18 cellular contexts compared by ENCODE assay signal in the genomic region with DNA sequence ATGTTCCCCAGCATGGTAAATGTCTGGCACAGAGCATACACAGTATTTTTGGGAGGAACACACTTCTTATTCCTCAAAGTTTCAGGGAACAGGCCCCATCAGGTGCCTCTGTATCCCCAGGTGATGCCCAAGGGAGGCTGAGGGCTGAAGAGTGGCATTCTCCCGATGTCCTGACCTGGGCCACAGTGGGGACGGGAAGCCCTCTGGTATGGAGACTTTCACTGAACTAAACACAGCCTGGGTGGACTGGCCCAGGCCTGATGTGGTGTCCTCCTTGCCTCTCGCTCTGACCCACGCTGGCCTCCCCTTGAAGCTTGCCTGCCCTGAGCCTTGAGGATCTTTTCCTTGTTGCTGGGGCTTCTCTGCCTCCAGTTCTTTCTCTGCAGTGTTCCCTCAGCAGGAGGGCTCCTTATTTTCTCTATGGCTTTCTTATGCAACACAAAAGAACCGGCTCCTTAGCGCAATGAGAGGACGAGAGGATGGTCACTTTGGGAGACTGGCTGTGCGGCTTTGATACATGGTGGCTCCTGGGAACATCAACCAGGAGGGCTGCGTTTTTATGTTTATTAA.
DNase-seq lines count a peak whose midpoint lies in the region; FAIRE-seq and TF ChIP-seq lines count a peak whose summit lies in the region.
"Had no signal": no experiment of that assay in that cellular context is flagged by ENCODE, and none has a peak within 500 bp of the region (broad histone marks: within the 10 kb centered on the region; RNA-seq: fewer than 3 reads in every experiment).

No MANE protein-coding gene starts in this region.

- in situ Hi-C loops in GM13977 (cut with MboI; ENCODE audit: low pct_unique_long_range_greater_than_20kb, low sequenced_read_pairs, unreplicated experiment) = no loop called here

- H3K9ac ChIP-seq in H1 (replicated peaks in 1 of 4; ENCODE audit: extremely low read depth in 1 of 4, low read depth in 3 of 4, low read length in 3 of 4) = no peak overlapping the region
- H3K9ac ChIP-seq in neural progenitor cell = no peak overlapping the region
- H3K9ac ChIP-seq: KMS-11 had no signal

- TF ChIP-seq POLR2A in H1 (IDR thresholded peaks at IDR 0.05; ENCODE audit: control extremely low read depth in 1 of 2, low read depth in 2 of 2, low read length in 2 of 2) = no peak

- FAIRE-seq in H1 (lab: Jason Lieb, UNC) (no peak), GM19239 (lab: Jason Lieb, UNC) (no peak)
- FAIRE-seq: A549, D721Med, RCC 7860 had no signal

- TF ChIP-seq RAD21 in H1 (IDR thresholded peaks at IDR 0.05 in 1 of 2, conservative IDR thresholded peaks at IDR 0.05 in 1 of 2; ENCODE audit: low read depth in 2 of 2, low read length in 2 of 2) = no peak

- H3K14ac ChIP-seq in H1 (ENCODE audit: insufficient read length) = no peak overlapping the region

- H3K79me2 ChIP-seq in H1 (ENCODE audit: control insufficient read depth in 1 of 2, insufficient read depth in 2 of 2, low read length in 2 of 2) (no peaks in the 10 kb centered on the region), neural progenitor cell (ENCODE audit: low read depth) (no peaks in the 10 kb centered on the region)

- WGBS in H1 (ENCODE audit: extremely low coverage in 1 of 2, insufficient coverage in 1 of 2, insufficient read length in 1 of 2, insufficient replicate concordance in 2 of 2, low coverage in 1 of 2, low lambda C conversion rate in 2 of 2, missing lambda C conversion rate in 1 of 2), 2 experiments = 69% methylated on average over 9 of the region's 9 CpGs; no CpG with 5 or more reads in 1 of the 2 experiments

- H3K27ac Mint-ChIP-seq in neural progenitor cell = peak overlapping the region; percentile 67
- H3K27ac Mint-ChIP-seq: CD4-positive, alpha-beta T cell had no signal

- H3K27ac ChIP-seq in AG04450 (ENCODE audit: low read depth, low read length) (peak overlapping the region; percentile 39), H1 (ENCODE audit: low read depth, low read length) (no peak overlapping the region), neural progenitor cell (no peak overlapping the region)
- H3K27ac ChIP-seq: KMS-11 had no signal

- no peak overlapping the region for H4K5ac ChIP-seq in H1 (ENCODE audit: insufficient read length, low read depth, low read length)

- TF ChIP-seq CTCF in AG04450 (IDR thresholded peaks at IDR 0.05; ENCODE audit: low read depth, low read length) (no peak), H1 (IDR thresholded peaks at IDR 0.05; ENCODE audit: control extremely low read depth in 1 of 3, insufficient read depth in 1 of 3, low read depth in 1 of 3, low read length in 3 of 3) (no peak), neural progenitor cell (IDR thresholded peaks at IDR 0.05) (no peak), GM13977 (IDR thresholded peaks at IDR 0.05; ENCODE audit: extremely low read depth, insufficient read depth, missing control alignments) (no peak)

- no peak overlapping the region for H2BK120ac ChIP-seq in H1 (replicated peaks; ENCODE audit: low read depth, low read length)

- POLR2A ChIA-PET in AG04450 (lab: Yijun Ruan, JAX) = interaction anchor here (0.7 kb wide), 1 partner anchor 19 kb away, joined by 3 read pairs; no protein-coding TSS in a partner anchor
- POLR2A ChIA-PET in H1 (lab: Charles Lee; ENCODE audit: partially characterized antibody) = no interaction called here

- H3K9me3 ChIP-seq in AG04450 (ENCODE audit: control insufficient read depth, insufficient read depth, low read length) = no peaks in the 10 kb centered on the region
- no peaks in the 10 kb centered on the region for H3K9me3 ChIP-seq in H1 (ENCODE audit: insufficient read depth in 2 of 2, low read depth in 1 of 2, low read length in 1 of 2)
- no peaks in the 10 kb centered on the region for H3K9me3 ChIP-seq in neural progenitor cell (ENCODE audit: low read depth)
- H3K9me3 ChIP-seq: A549 had no signal

- H3K4me1 ChIP-seq in H1 (replicated peaks in 1 of 4; ENCODE audit: control insufficient read depth in 3 of 4, insufficient read depth in 4 of 4, low read length in 3 of 4) = peaks cover 0 to 10% (median 7%) of the 10 kb centered on the region in 4 experiments; a peak in 5 of 7 replicates
- H3K4me1 ChIP-seq in neural progenitor cell = peaks cover 42% of the 10 kb centered on the region

- no peak for TF ChIP-seq EP300 in H1 (IDR thresholded peaks at IDR 0.05; ENCODE audit: borderline replicate concordance in 1 of 2, low read depth in 2 of 2, low read length in 2 of 2)

- no peak overlapping the region for H2AFZ ChIP-seq in H1 (ENCODE audit: low read length)
- H2AFZ ChIP-seq in neural progenitor cell (replicated peaks) = no peak overlapping the region

- 0 out of 2 replicates have a peak overlapping the region, but pooled peaks have one; percentile 38 for H3K18ac ChIP-seq in H1 (ENCODE audit: extremely low read depth, low read length)

- peak overlapping the region; percentile 53; the same call in 1 of the 2 replicates for H2BK15ac ChIP-seq in H1 (ENCODE audit: low read length)

- H3K36me3 Mint-ChIP-seq in neural progenitor cell = no peaks in the 10 kb centered on the region

- H3F3A ChIP-seq in neural progenitor cell (ENCODE audit: low read depth) = peaks cover 3% of the 10 kb centered on the region

- H4K20me1 ChIP-seq in H1 (replicated peaks in 1 of 2; ENCODE audit: control insufficient read depth in 1 of 2, insufficient read depth in 2 of 2, low read length in 2 of 2) (no peaks in the 10 kb centered on the region), neural progenitor cell (ENCODE audit: low read depth) (no peaks in the 10 kb centered on the region)

- no peak overlapping the region for H3K4ac ChIP-seq in H1 (replicated peaks; ENCODE audit: insufficient read length, low read depth, low read length)

- H3K36me3 ChIP-seq in H7 (replicated peaks; ENCODE audit: control insufficient read depth, insufficient read depth, low read length) = no peaks in the 10 kb centered on the region
- no peaks in the 10 kb centered on the region for H3K36me3 ChIP-seq in H1 (ENCODE audit: control insufficient read depth in 2 of 4, insufficient read depth in 4 of 4, low read length in 3 of 4)
- H3K36me3 ChIP-seq in neural progenitor cell = no peaks in the 10 kb centered on the region

- H3K4me1 Mint-ChIP-seq in neural progenitor cell = peaks cover 54% of the 10 kb centered on the region

- no peaks in the 10 kb centered on the region for H3K27me3 ChIP-seq in AG04450 (ENCODE audit: control insufficient read depth, insufficient read depth, low read length)
- H3K27me3 ChIP-seq in H7 (ENCODE audit: control insufficient read depth, insufficient read depth, low read length) = no peaks in the 10 kb centered on the region
- peaks cover 0 to 2% (median 0%) of the 10 kb centered on the region in 4 experiments; a peak in 1 of 7 replicates for H3K27me3 ChIP-seq in H1 (replicated peaks in 1 of 4; ENCODE audit: control insufficient read depth in 3 of 4, extremely low read depth in 1 of 4, insufficient read depth in 3 of 4, low read length in 3 of 4)
- H3K27me3 ChIP-seq in neural progenitor cell = no peaks in the 10 kb centered on the region

- H3K56ac ChIP-seq in H1 (replicated peaks; ENCODE audit: insufficient read length, low read depth, low read length) = no peak overlapping the region

- H3K4me3 ChIP-seq in AG04450 (ENCODE audit: low read depth, low read length) (no peak overlapping the region), H7 (ENCODE audit: insufficient read depth, low read depth, low read length) (no peak overlapping the region), H1 (ENCODE audit: extremely low read depth in 1 of 4, insufficient read depth in 2 of 4, low read depth in 3 of 4, low read length in 4 of 4) (no peak overlapping the region), neural progenitor cell (no peak overlapping the region)
- H3K4me3 ChIP-seq: A549 had no signal

- peaks cover 7% of the 10 kb centered on the region for H3K27me3 Mint-ChIP-seq in neural progenitor cell (ENCODE audit: insufficient read depth, low read depth)

- H3K79me1 ChIP-seq in H1 (ENCODE audit: low read depth, low read length) = no peaks in the 10 kb centered on the region

- no peaks in the 10 kb centered on the region for H3K23me2 ChIP-seq in H1 (ENCODE audit: low read depth, low read length)

- CTCF ChIA-PET in AG04450 (lab: Charles Lee) = no interaction called here
- CTCF ChIA-PET in H1 (lab: Charles Lee; ENCODE audit: partially characterized antibody) = no interaction called here

- DNase-seq in AG04450 (ENCODE audit: low read depth, low spot score) (no peak), H7 (peak; percentile 72), H1 (ENCODE audit: low read depth in 1 of 2, low spot score in 2 of 2) (no peak), neural progenitor cell (ENCODE audit: low spot score) (peak; percentile 70), NCI-H345 (lab: John Stamatoyannopoulos, UW) (no peak), GM19239 (ENCODE audit: insufficient read length, low spot score) (no peak), GM13977 (ENCODE audit: low spot score) (no peak), NCI-H187 treated with DMSO at 0.1 percent for 48 hours (lab: John Stamatoyannopoulos, UW) (no peak)
- DNase-seq: CD4-positive, alpha-beta T cell; MM.1S; NCI-H1417; NCI-H2029 treated with DMSO at 0.1 percent for 48 hours; NCI-H510A treated with DMSO at 0.1 percent for 48 hours; SIG-M5 had no signal

- H4K8ac ChIP-seq in H1 (ENCODE audit: extremely low read depth, insufficient read depth, low read length) = no peak overlapping the region

- H3K9me3 Mint-ChIP-seq in neural progenitor cell = peaks cover 2% of the 10 kb centered on the region
- H3K9me3 Mint-ChIP-seq: CD4-positive, alpha-beta T cell had no signal

- no peak overlapping the region for H4K91ac ChIP-seq in H1 (replicated peaks; ENCODE audit: insufficient read length, low read length)

- no peak overlapping the region for H3K23ac ChIP-seq in H1 (ENCODE audit: insufficient read length)

- H3K4me3 Mint-ChIP-seq in neural progenitor cell = no peak overlapping the region
- H3K4me3 Mint-ChIP-seq: CD4-positive, alpha-beta T cell had no signal

- H3K4me2 ChIP-seq in H1 (ENCODE audit: insufficient read depth in 1 of 2, low read depth in 2 of 2, low read length in 2 of 2) (no peak overlapping the region), neural progenitor cell (peak overlapping the region; percentile 7)
- H3K4me2 ChIP-seq: A549, KMS-11 had no signal

- H2AK5ac ChIP-seq in H1 (ENCODE audit: low read depth, low read length) = no peak overlapping the region

- no peak overlapping the region for H2BK5ac ChIP-seq in H1 (ENCODE audit: low read depth, low read length)

- no peak overlapping the region for H2BK20ac ChIP-seq in H1 (ENCODE audit: low read length)

- no peak overlapping the region for H2BK12ac ChIP-seq in H1 (ENCODE audit: low read depth, low read length)

TF ChIP-seq in H1, 55 proteins besides CTCF, POLR2A, EP300 and RAD21 (continues in another document):
- TF ChIP-seq KDM4A (IDR thresholded peaks at IDR 0.05; ENCODE audit: low read depth, low read length, severe bottlenecking) = no peak
- TF ChIP-seq TBP (IDR thresholded peaks at IDR 0.05; ENCODE audit: low read depth, low read length) = no peak
- no peak for TF ChIP-seq RXRA (IDR thresholded peaks at IDR 0.05; ENCODE audit: insufficient read depth, low read depth, low read length)
- TF ChIP-seq JUN (IDR thresholded peaks at IDR 0.05; ENCODE audit: low read depth, low read length) = no peak
- no peak for TF ChIP-seq SIN3A (conservative IDR thresholded peaks at IDR 0.05 in 1 of 2, IDR thresholded peaks at IDR 0.05 in 1 of 2; ENCODE audit: low read depth in 1 of 2, low read length in 2 of 2)
- no peak for TF ChIP-seq HDAC6 (IDR thresholded peaks at IDR 0.05; ENCODE audit: low read depth, low read length)
- TF ChIP-seq SIX5 (IDR thresholded peaks at IDR 0.05; ENCODE audit: low read depth, low read length) = no peak

Comparison
In these comparisons a context has a peak if more than half of its experiments do, and no peak if none do; other contexts are left out.
1. DNase-seq: peak in H7 (single experiment) and neural progenitor cell (single experiment); none in AG04450 (single experiment), H1 (0 of 2), NCI-H345 (single experiment), GM19239 (single experiment), GM13977 (single experiment) and NCI-H187 treated with DMSO at 0.1 percent for 48 hours (single experiment).